In genomic region chr22:28899199-28899853, GRCh38 we compare ENCODE assay signal across 10 cellular contexts. TPM values are rescaled to one million over a fixed set of nuclear protein-coding genes. Genes with fewer than 3 reads are reported as not detected.
A peak's percentile ranks its signal among the peaks of the same experiment; 100 is the strongest.
DNase-seq lines count a peak whose midpoint lies in the region; ATAC-seq and TF ChIP-seq lines count a peak whose summit lies in the region.
"Had no signal": no experiment of that assay in that cellular context is flagged by ENCODE, and none has a peak within 500 bp of the region (broad histone marks: within the 10 kb centered on the region; RNA-seq: fewer than 3 reads in every experiment).

No MANE protein-coding gene starts in this region.

- H3K27ac Mint-ChIP-seq in activated B cell treated with CpG ODN at 0.5 μM for 24 hours (no peak overlapping the region), Calu3 (ENCODE audit: unreplicated experiment) (no peak overlapping the region)
- H3K27ac Mint-ChIP-seq in T-helper 2 cell treated with Interferon-gamma antibody and Interleukin-4, amounts not matched to agents 5 μg/mL and 100 μg/mL, for 36 hours, result no peak overlapping the region

- H3K36me3 ChIP-seq in A673 (ENCODE audit: insufficient read depth, low read length, poor library complexity, severe bottlenecking), result no peaks in the 10 kb centered on the region
- H3K36me3 ChIP-seq: gastrocnemius medialis had no signal

- no peaks in the 10 kb centered on the region for H3K9me3 ChIP-seq in A673 (ENCODE audit: low read depth, low read length, poor library complexity, severe bottlenecking)
- H3K9me3 ChIP-seq: gastrocnemius medialis had no signal

- DNase-seq in A673 (ENCODE audit: low spot score) (peak; percentile 86), GM03348 (ENCODE audit: low spot score) (peak; percentile 53), activated B cell treated with CpG ODN at 0.5 μM for 24 hours (no peak), foreskin keratinocyte (peak; percentile 68 to 82), left ventricle myocardium superior (no peak), Calu3 (no peak), left colon (no peak)
- DNase-seq in T-helper 2 cell treated with Interferon-gamma antibody and Interleukin-4, amounts not matched to agents 5 μg/mL and 100 μg/mL, for 36 hours (ENCODE audit: low spot score), result no peak
- DNase-seq: gastrocnemius medialis, MM.1S had no signal

- POLR2A ChIA-PET in A673 (lab: Charles Lee; ENCODE audit: low non-redundant PET), result no interaction called here
- POLR2A ChIA-PET in activated B cell treated with CpG ODN at 0.5 μM for 24 hours (lab: Charles Lee), result no interaction called here

- no TSS peak for BruUV-seq in A673 (replicated peaks; lab: Mats Ljungman, UMichigan)
- BruUV-seq in Calu3 (replicated peaks; lab: Mats Ljungman, UMichigan), result no TSS peak

- CTCF ChIA-PET in A673 (lab: Charles Lee) (interaction anchor here (0.9 kb wide), 1 partner anchor 13 kb away, joined by 3 read pairs; no protein-coding TSS in a partner anchor), activated B cell treated with CpG ODN at 0.5 μM for 24 hours (lab: Charles Lee) (no interaction called here), Calu3 (lab: Charles Lee) (interaction anchor here (0.6 to 1.5 kb wide), 3 partner anchors 10 to 69 kb away, joined by 3 to 6 read pairs (median 4); no protein-coding TSS in a partner anchor)

- no peaks in the 10 kb centered on the region for H3K9me3 Mint-ChIP-seq in activated B cell treated with CpG ODN at 0.5 μM for 24 hours
- no peaks in the 10 kb centered on the region for H3K9me3 Mint-ChIP-seq in T-helper 2 cell treated with Interferon-gamma antibody and Interleukin-4, amounts not matched to agents 5 μg/mL and 100 μg/mL, for 36 hours
- no peaks in the 10 kb centered on the region for H3K9me3 Mint-ChIP-seq in Calu3 (ENCODE audit: low read depth, unreplicated experiment)

- no peaks in the 10 kb centered on the region for H3K36me3 Mint-ChIP-seq in activated B cell treated with CpG ODN at 0.5 μM for 24 hours (ENCODE audit: low read depth)
- H3K36me3 Mint-ChIP-seq in T-helper 2 cell treated with Interferon-gamma antibody and Interleukin-4, amounts not matched to agents 5 μg/mL and 100 μg/mL, for 36 hours (ENCODE audit: low read depth), result no peaks in the 10 kb centered on the region
- no peaks in the 10 kb centered on the region for H3K36me3 Mint-ChIP-seq in Calu3 (ENCODE audit: insufficient read depth, unreplicated experiment)

- no peak overlapping the region for H3K4me3 ChIP-seq in A673 (ENCODE audit: low read depth, low read length, poor library complexity, severe bottlenecking)
- H3K4me3 ChIP-seq: gastrocnemius medialis had no signal

- H3K4me1 ChIP-seq in A673 (ENCODE audit: insufficient read depth, low read length, poor library complexity, severe bottlenecking) (peaks cover 30% of the 10 kb centered on the region), foreskin keratinocyte (peaks cover 45% of the 10 kb centered on the region)

- peak overlapping the region; percentile 45 for H3K27ac ChIP-seq in A673 (ENCODE audit: low read depth, low read length, poor library complexity, severe bottlenecking)
- no peak overlapping the region for H3K27ac ChIP-seq in foreskin keratinocyte
- H3K27ac ChIP-seq: gastrocnemius medialis had no signal

- H3K4me3 Mint-ChIP-seq in activated B cell treated with CpG ODN at 0.5 μM for 24 hours, result no peak overlapping the region
- H3K4me3 Mint-ChIP-seq in T-helper 2 cell treated with Interferon-gamma antibody and Interleukin-4, amounts not matched to agents 5 μg/mL and 100 μg/mL, for 36 hours, result no peak overlapping the region
- H3K4me3 Mint-ChIP-seq in Calu3 (ENCODE audit: low read depth, unreplicated experiment), result no peak overlapping the region

- H3K27me3 Mint-ChIP-seq in activated B cell treated with CpG ODN at 0.5 μM for 24 hours (no peaks in the 10 kb centered on the region), Calu3 (ENCODE audit: unreplicated experiment) (no peaks in the 10 kb centered on the region)
- H3K27me3 Mint-ChIP-seq in T-helper 2 cell treated with Interferon-gamma antibody and Interleukin-4, amounts not matched to agents 5 μg/mL and 100 μg/mL, for 36 hours (ENCODE audit: low read depth), result peaks cover 39% of the 10 kb centered on the region

- TF ChIP-seq CTCF in A673 (conservative IDR thresholded peaks at IDR 0.05; ENCODE audit: low read depth, low read length), result no peak
- TF ChIP-seq CTCF in activated B cell treated with CpG ODN at 0.5 μM for 24 hours (IDR thresholded peaks at IDR 0.05), result no peak
- no peak for TF ChIP-seq CTCF in foreskin keratinocyte (conservative IDR thresholded peaks at IDR 0.05)
- TF ChIP-seq CTCF in Calu3 (IDR thresholded peaks at IDR 0.05; ENCODE audit: unreplicated experiment), result no peak

- H3K27me3 ChIP-seq in A673 (replicated peaks; ENCODE audit: insufficient read depth, low read depth, low read length, poor library complexity) (no peaks in the 10 kb centered on the region), foreskin keratinocyte (no peaks in the 10 kb centered on the region)
- H3K27me3 ChIP-seq: gastrocnemius medialis had no signal

- intact Hi-C loops in A673 (cut with micrococcal nuclease; ENCODE audit: unreplicated experiment) (no loop called here), activated B cell treated with CpG ODN at 0.5 μM for 24 hours (cut with micrococcal nuclease) (no loop called here), left ventricle myocardium superior (cut with micrococcal nuclease) (no loop called here), Calu3 (cut with micrococcal nuclease; ENCODE audit: unreplicated experiment) (no loop called here), left colon (cut with DNase I, micrococcal nuclease) (no loop called here)

- ATAC-seq in activated B cell treated with CpG ODN at 0.5 μM for 24 hours (ENCODE audit: low read depth), result peak; percentile 18
- ATAC-seq in foreskin keratinocyte, result peak; percentile 71
- ATAC-seq in left ventricle myocardium superior, result no peak
- no peak for ATAC-seq in left colon
- ATAC-seq: gastrocnemius medialis had no signal

- H3K4me1 Mint-ChIP-seq in activated B cell treated with CpG ODN at 0.5 μM for 24 hours, result peaks cover 41% of the 10 kb centered on the region
- peaks cover 9% of the 10 kb centered on the region for H3K4me1 Mint-ChIP-seq in T-helper 2 cell treated with Interferon-gamma antibody and Interleukin-4, amounts not matched to agents 5 μg/mL and 100 μg/mL, for 36 hours (ENCODE audit: low read depth)
- peaks cover 34% of the 10 kb centered on the region for H3K4me1 Mint-ChIP-seq in Calu3 (ENCODE audit: low read depth, unreplicated experiment)

RNA-seq across cellular contexts. Expression of gene ZNRF3, which starts 16.0 kb away (rescaled TPM):
- total RNA-seq in A673 (2021), result 11.9 and 13.0 TPM in 2 replicates
- total RNA-seq in activated B cell treated with CpG ODN at 0.5 μM for 24 hours, result 0.51 and 0.69 TPM in 2 replicates
- total RNA-seq in foreskin keratinocyte, result 5.9 and 6.7 TPM in 2 replicates
- 1.6 and 2.1 TPM in 2 replicates for polyA plus RNA-seq in foreskin keratinocyte
- 6.9 TPM for total RNA-seq in left ventricle myocardium superior
- total RNA-seq in Calu3 (2022), result 23.7 and 24.5 TPM in 2 replicates
- 1 to 10 TPM; 6.2 to 7.0 TPM for total RNA-seq in left colon

Comparison
In these comparisons a context has a peak if more than half of its experiments do, and no peak if none do; other contexts are left out.
1. DNase-seq: peak in A673 (single experiment), GM03348 (single experiment) and foreskin keratinocyte (2 of 2); none in activated B cell treated with CpG ODN at 0.5 μM for 24 hours (single experiment), T-helper 2 cell treated with Interferon-gamma antibody and Interleukin-4, amounts not matched to agents 5 μg/mL and 100 μg/mL, for 36 hours (single experiment), left ventricle myocardium superior (single experiment), Calu3 (single experiment) and left colon (0 of 2).
2. ATAC-seq: peak in activated B cell treated with CpG ODN at 0.5 μM for 24 hours (single experiment) and foreskin keratinocyte (single experiment); none in left ventricle myocardium superior (single experiment) and left colon (single experiment).